1 cellular context compared by ENCODE assay signal in the genomic region with DNA sequence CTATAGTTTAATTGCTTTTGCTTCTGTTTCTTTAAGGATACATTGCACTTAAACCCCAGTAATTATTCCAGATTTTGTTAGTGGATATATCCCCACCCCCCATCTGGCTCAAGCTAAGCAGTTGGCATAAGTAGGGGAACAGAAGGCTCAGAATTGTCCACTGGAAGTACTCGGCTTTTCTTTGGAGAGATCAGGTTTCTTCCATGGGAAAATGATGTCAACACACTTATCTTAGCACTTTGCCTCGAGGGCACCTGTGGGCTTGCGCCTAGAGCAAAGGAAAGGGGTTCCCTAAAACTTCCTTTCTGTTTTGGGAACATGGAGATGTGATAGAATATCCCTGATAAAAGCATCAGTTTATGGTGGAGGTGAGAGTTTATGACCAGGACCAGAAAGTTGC.
TF ChIP-seq lines count a peak whose summit lies in the region.

No MANE protein-coding gene starts in this region.

TF ChIP-seq in HEK293, 187 proteins besides CTCF, POLR2A, EP300 and RAD21 (continued from another document):
- no peak for TF ChIP-seq ZSCAN30 (tag by site-specific recombination; IDR thresholded peaks at IDR 0.05)
- TF ChIP-seq, protein P1, sequence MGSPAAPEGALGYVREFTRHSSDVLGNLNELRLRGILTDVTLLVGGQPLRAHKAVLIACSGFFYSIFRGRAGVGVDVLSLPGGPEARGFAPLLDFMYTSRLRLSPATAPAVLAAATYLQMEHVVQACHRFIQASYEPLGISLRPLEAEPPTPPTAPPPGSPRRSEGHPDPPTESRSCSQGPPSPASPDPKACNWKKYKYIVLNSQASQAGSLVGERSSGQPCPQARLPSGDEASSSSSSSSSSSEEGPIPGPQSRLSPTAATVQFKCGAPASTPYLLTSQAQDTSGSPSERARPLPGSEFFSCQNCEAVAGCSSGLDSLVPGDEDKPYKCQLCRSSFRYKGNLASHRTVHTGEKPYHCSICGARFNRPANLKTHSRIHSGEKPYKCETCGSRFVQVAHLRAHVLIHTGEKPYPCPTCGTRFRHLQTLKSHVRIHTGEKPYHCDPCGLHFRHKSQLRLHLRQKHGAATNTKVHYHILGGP (tag by site-specific recombination; IDR thresholded peaks at IDR 0.05) = no peak
- no peak for TF ChIP-seq ZNF350 (tag by site-specific recombination; IDR thresholded peaks at IDR 0.05)
- TF ChIP-seq, protein P2, sequence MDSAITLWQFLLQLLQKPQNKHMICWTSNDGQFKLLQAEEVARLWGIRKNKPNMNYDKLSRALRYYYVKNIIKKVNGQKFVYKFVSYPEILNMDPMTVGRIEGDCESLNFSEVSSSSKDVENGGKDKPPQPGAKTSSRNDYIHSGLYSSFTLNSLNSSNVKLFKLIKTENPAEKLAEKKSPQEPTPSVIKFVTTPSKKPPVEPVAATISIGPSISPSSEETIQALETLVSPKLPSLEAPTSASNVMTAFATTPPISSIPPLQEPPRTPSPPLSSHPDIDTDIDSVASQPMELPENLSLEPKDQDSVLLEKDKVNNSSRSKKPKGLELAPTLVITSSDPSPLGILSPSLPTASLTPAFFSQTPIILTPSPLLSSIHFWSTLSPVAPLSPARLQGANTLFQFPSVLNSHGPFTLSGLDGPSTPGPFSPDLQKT (IDR thresholded peaks at IDR 0.05; ENCODE audit: borderline replicate concordance, low read depth, low read length) = no peak
- TF ChIP-seq MYNN (tag by site-specific recombination; IDR thresholded peaks at IDR 0.05; ENCODE audit: borderline replicate concordance) = no peak
- no peak for TF ChIP-seq ZNF426 (tag by site-specific recombination; IDR thresholded peaks at IDR 0.05)
- TF ChIP-seq MZF1 (tag by site-specific recombination; IDR thresholded peaks at IDR 0.05; ENCODE audit: borderline replicate concordance) = no peak
- no peak for TF ChIP-seq ZNF596 (tag by site-specific recombination; IDR thresholded peaks at IDR 0.05)
- peak; percentile 70; the same call in 1 of the 2 replicates for TF ChIP-seq PRDM1 (tag by site-specific recombination; IDR thresholded peaks at IDR 0.05)
- TF ChIP-seq ZNF292 (tag by site-specific recombination; IDR thresholded peaks at IDR 0.05; ENCODE audit: borderline replicate concordance, low read depth) = no peak
- TF ChIP-seq OSR2 (tag by site-specific recombination; IDR thresholded peaks at IDR 0.05) = peak; percentile 56; the same call in 1 of the 2 replicates
- TF ChIP-seq YY1 (tag by site-specific recombination; IDR thresholded peaks at IDR 0.05) = no peak
- no peak for TF ChIP-seq ZNF266 (tag by site-specific recombination; IDR thresholded peaks at IDR 0.05; ENCODE audit: low read depth)
- no peak for TF ChIP-seq ZBTB17 (tag by site-specific recombination; IDR thresholded peaks at IDR 0.05)
- TF ChIP-seq, protein P3, sequence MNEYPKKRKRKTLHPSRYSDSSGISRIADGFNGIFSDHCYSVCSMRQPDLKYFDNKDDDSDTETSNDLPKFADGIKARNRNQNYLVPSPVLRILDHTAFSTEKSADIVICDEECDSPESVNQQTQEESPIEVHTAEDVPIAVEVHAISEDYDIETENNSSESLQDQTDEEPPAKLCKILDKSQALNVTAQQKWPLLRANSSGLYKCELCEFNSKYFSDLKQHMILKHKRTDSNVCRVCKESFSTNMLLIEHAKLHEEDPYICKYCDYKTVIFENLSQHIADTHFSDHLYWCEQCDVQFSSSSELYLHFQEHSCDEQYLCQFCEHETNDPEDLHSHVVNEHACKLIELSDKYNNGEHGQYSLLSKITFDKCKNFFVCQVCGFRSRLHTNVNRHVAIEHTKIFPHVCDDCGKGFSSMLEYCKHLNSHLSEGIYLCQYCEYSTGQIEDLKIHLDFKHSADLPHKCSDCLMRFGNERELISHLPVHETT (tag by site-specific recombination; IDR thresholded peaks at IDR 0.05) = no peak
- TF ChIP-seq, protein P4, sequence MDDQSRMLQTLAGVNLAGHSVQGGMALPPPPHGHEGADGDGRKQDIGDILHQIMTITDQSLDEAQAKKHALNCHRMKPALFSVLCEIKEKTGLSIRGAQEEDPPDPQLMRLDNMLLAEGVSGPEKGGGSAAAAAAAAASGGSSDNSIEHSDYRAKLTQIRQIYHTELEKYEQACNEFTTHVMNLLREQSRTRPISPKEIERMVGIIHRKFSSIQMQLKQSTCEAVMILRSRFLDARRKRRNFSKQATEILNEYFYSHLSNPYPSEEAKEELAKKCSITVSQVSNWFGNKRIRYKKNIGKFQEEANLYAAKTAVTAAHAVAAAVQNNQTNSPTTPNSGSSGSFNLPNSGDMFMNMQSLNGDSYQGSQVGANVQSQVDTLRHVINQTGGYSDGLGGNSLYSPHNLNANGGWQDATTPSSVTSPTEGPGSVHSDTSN (CRISPR knock-in tag; IDR thresholded peaks at IDR 0.05) = no peak
- TF ChIP-seq ZNF341 (tag by site-specific recombination; IDR thresholded peaks at IDR 0.05; ENCODE audit: low read depth) = no peak
- TF ChIP-seq KLF8 (tag by site-specific recombination; IDR thresholded peaks at IDR 0.05) = no peak
- TF ChIP-seq ZIC2 (tag by site-specific recombination; IDR thresholded peaks at IDR 0.05) = no peak
